ENCODE assay signal across 21 cellular contexts in genomic region chr5:135323701-135324132, GRCh38.
DNase-seq lines count a peak whose midpoint lies in the region; ATAC-seq, FAIRE-seq and TF ChIP-seq lines count a peak whose summit lies in the region.
"Had no signal": no experiment of that assay in that cellular context is flagged by ENCODE, and none has a peak within 500 bp of the region (broad histone marks: within the 10 kb centered on the region; RNA-seq: fewer than 3 reads in every experiment).

No MANE protein-coding gene starts in this region.

- H3K9me3 ChIP-seq in RWPE2 (ENCODE audit: severe bottlenecking) (no peaks in the 10 kb centered on the region), HepG2 (ENCODE audit: low read length) (no peaks in the 10 kb centered on the region)

- CTCF ChIA-PET in HepG2 (lab: Yijun Ruan, JAX; ENCODE audit: low intra/inter-chr PET ratio, low total read pairs): no interaction called here

- no peak for TF ChIP-seq CTCF in 22Rv1 (IDR thresholded peaks at IDR 0.05)
- no peak for TF ChIP-seq CTCF in RWPE2 (IDR thresholded peaks at IDR 0.05; ENCODE audit: poor library complexity, severe bottlenecking)
- TF ChIP-seq CTCF in HepG2 (CRISPR knock-in tag; IDR thresholded peaks at IDR 0.05): no peak

- no peaks in the 10 kb centered on the region for H3K4me1 ChIP-seq in RWPE2 (ENCODE audit: insufficient read depth, poor library complexity, severe bottlenecking)
- peaks cover 76% of the 10 kb centered on the region for H3K4me1 ChIP-seq in HepG2 (ENCODE audit: insufficient read depth, low read length)

- in situ Hi-C loops in HepG2 (cut with HindIII; ENCODE audit: extremely low pct_ligation_motif_present, low pct_unique_long_range_greater_than_20kb): no loop called here

- no peak for FAIRE-seq in HepG2 (lab: Jason Lieb, UNC)
- FAIRE-seq: GM12878, GM19239 had no signal

- peak overlapping the region; percentile 63 for H3K4me2 ChIP-seq in HepG2 (ENCODE audit: low read depth, low read length)
- H3K4me2 ChIP-seq: GM23338 had no signal

- BruUV-seq in HepG2 (replicated peaks; lab: Mats Ljungman, UMichigan): no TSS peak

- H3K27me3 ChIP-seq in RWPE2 (ENCODE audit: insufficient read depth, poor library complexity, severe bottlenecking) (no peaks in the 10 kb centered on the region), HepG2 (ENCODE audit: control insufficient read depth in 1 of 2, insufficient read depth in 2 of 2, low read length in 2 of 2) (no peaks in the 10 kb centered on the region)

- TF ChIP-seq EP300 in HepG2 (IDR thresholded peaks at IDR 0.05; ENCODE audit: low read depth in 2 of 2, low read length in 2 of 2) (peak in 1 of 2 experiments; percentile 38; a peak in 1 of 4 replicates), HepG2 (CRISPR knock-in tag; IDR thresholded peaks at IDR 0.05; ENCODE audit: borderline replicate concordance) (no peak)

- intact Hi-C loops in HepG2 (cut with micrococcal nuclease; ENCODE audit: unreplicated experiment): loop anchor here (10.0 kb wide), 1 partner anchor 111 kb away; no protein-coding TSS in a partner anchor

- H3K36me3 ChIP-seq in RWPE2 (ENCODE audit: low read depth): no peaks in the 10 kb centered on the region
- H3K36me3 ChIP-seq in HepG2 (replicated peaks in 1 of 2; ENCODE audit: control insufficient read depth in 1 of 2, insufficient read depth in 2 of 2, low read length in 2 of 2): no peaks in the 10 kb centered on the region

- ATAC-seq in activated CD4-positive, CD25-positive, alpha-beta regulatory T cell treated with anti-CD3 and anti-CD28 coated beads, Interleukin-2, amount 50 U/mL, for 24 hours: no peak
- ATAC-seq in RWPE2 (ENCODE audit: low read depth): no peak
- peak; percentile 20 for ATAC-seq in HepG2
- ATAC-seq: GM12878, GM23338 had no signal

- H3K4me3 ChIP-seq in RWPE2 (ENCODE audit: severe bottlenecking) (no peak overlapping the region), HepG2 (replicated peaks in 1 of 3; ENCODE audit: insufficient read depth in 1 of 3, low read depth in 2 of 3, low read length in 3 of 3) (peak overlapping the region; percentile 14 to 54 (median 34); a peak in 4 of 6 replicates)
- H3K4me3 ChIP-seq: GM12878, GM23338 had no signal

- peak overlapping the region; percentile 22; the same call in 1 of the 2 replicates for H3K27ac ChIP-seq in 22Rv1
- H3K27ac ChIP-seq in RWPE2 (ENCODE audit: poor library complexity, severe bottlenecking): no peak overlapping the region
- H3K27ac ChIP-seq in HepG2 (ENCODE audit: extremely low read length, insufficient read depth, low read length): no peak overlapping the region

- TF ChIP-seq RAD21 in HepG2 (CRISPR knock-in tag; IDR thresholded peaks at IDR 0.05): no peak

- H4K20me1 ChIP-seq in HepG2 (ENCODE audit: insufficient read depth, low read length): no peaks in the 10 kb centered on the region

- no peaks in the 10 kb centered on the region for H3K79me2 ChIP-seq in HepG2 (ENCODE audit: insufficient read depth, low read length)

- peak overlapping the region; percentile 5; the same call in 1 of the 2 replicates for H3K9ac ChIP-seq in HepG2 (ENCODE audit: insufficient read depth, low read depth, low read length)

- peak; percentile 24 for DNase-seq in activated CD4-positive, CD25-positive, alpha-beta regulatory T cell treated with anti-CD3 and anti-CD28 coated beads, Interleukin-2, amount 50 U/mL, for 72 hours
- DNase-seq in RWPE2 (ENCODE audit: low spot score) (peak; percentile 53), HepG2 (ENCODE audit: low spot score) (peak; percentile 41), foreskin melanocyte (no peak), EL (no peak), GM19240 (ENCODE audit: insufficient read length, low spot score) (no peak)
- DNase-seq: 8988T; CD4-positive, CD25-positive, alpha-beta regulatory T cell; HCEC 1CT; KG1; MV-4-11; NCI-H1694 treated with DMSO at 0.1 percent for 48 hours; NCI-H510A; NCI-H748 treated with DMSO at 0.1 percent for 48 hours; OCI-M1; SIG-M5 had no signal

- no peak for TF ChIP-seq POLR2A in HepG2 (IDR thresholded peaks at IDR 0.05; ENCODE audit: insufficient read depth in 1 of 2, low read depth in 2 of 2, low read length in 2 of 2)

- POLR2A ChIA-PET in HepG2 (lab: Yijun Ruan, JAX): interaction anchor here (1.3 kb wide), 1 partner anchor 61 kb away, joined by 5 read pairs; no protein-coding TSS in a partner anchor

- H2AFZ ChIP-seq in HepG2 (ENCODE audit: low read length): no peak overlapping the region
- H2AFZ ChIP-seq: GM23338 had no signal

- no CpG with 5 or more reads among the region's 8 CpGs for WGBS in HepG2 (ENCODE audit: low lambda C conversion rate)

TF ChIP-seq in HepG2, 621 proteins besides CTCF, POLR2A, EP300 and RAD21 (continues in another document):
- TF ChIP-seq GATAD2A (CRISPR knock-in tag; IDR thresholded peaks at IDR 0.05) (0 out of 2 replicates have a peak, but pooled peaks have one; percentile 49), ZNF296 (CRISPR knock-in tag; conservative IDR thresholded peaks at IDR 0.05) (0 out of 2 replicates have a peak, but pooled peaks have one; percentile 65), SAP130 (CRISPR knock-in tag; IDR thresholded peaks at IDR 0.05; ENCODE audit: low read depth) (peak; percentile 60), CBX1 (IDR thresholded peaks at IDR 0.05; ENCODE audit: low read depth) (no peak), ZBTB7B (CRISPR knock-in tag; IDR thresholded peaks at IDR 0.05) (peak; percentile 51; the same call in 1 of the 2 replicates)
- TF ChIP-seq, protein P1, sequence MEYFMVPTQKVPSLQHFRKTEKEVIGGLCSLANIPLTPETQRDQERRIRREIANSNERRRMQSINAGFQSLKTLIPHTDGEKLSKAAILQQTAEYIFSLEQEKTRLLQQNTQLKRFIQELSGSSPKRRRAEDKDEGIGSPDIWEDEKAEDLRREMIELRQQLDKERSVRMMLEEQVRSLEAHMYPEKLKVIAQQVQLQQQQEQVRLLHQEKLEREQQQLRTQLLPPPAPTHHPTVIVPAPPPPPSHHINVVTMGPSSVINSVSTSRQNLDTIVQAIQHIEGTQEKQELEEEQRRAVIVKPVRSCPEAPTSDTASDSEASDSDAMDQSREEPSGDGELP (IDR thresholded peaks at IDR 0.05; ENCODE audit: borderline replicate concordance, low read depth): peak; percentile 51; the same call in 1 of the 2 replicates
- TF ChIP-seq, protein P2, sequence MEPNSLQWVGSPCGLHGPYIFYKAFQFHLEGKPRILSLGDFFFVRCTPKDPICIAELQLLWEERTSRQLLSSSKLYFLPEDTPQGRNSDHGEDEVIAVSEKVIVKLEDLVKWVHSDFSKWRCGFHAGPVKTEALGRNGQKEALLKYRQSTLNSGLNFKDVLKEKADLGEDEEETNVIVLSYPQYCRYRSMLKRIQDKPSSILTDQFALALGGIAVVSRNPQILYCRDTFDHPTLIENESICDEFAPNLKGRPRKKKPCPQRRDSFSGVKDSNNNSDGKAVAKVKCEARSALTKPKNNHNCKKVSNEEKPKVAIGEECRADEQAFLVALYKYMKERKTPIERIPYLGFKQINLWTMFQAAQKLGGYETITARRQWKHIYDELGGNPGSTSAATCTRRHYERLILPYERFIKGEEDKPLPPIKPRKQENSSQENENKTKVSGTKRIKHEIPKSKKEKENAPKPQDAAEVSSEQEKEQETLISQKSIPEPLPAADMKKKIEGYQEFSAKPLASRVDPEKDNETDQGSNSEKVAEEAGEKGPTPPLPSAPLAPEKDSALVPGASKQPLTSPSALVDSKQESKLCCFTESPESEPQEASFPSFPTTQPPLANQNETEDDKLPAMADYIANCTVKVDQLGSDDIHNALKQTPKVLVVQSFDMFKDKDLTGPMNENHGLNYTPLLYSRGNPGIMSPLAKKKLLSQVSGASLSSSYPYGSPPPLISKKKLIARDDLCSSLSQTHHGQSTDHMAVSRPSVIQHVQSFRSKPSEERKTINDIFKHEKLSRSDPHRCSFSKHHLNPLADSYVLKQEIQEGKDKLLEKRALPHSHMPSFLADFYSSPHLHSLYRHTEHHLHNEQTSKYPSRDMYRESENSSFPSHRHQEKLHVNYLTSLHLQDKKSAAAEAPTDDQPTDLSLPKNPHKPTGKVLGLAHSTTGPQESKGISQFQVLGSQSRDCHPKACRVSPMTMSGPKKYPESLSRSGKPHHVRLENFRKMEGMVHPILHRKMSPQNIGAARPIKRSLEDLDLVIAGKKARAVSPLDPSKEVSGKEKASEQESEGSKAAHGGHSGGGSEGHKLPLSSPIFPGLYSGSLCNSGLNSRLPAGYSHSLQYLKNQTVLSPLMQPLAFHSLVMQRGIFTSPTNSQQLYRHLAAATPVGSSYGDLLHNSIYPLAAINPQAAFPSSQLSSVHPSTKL (CRISPR knock-in tag; IDR thresholded peaks at IDR 0.05): peak; percentile 54
- TF ChIP-seq, protein P3, sequence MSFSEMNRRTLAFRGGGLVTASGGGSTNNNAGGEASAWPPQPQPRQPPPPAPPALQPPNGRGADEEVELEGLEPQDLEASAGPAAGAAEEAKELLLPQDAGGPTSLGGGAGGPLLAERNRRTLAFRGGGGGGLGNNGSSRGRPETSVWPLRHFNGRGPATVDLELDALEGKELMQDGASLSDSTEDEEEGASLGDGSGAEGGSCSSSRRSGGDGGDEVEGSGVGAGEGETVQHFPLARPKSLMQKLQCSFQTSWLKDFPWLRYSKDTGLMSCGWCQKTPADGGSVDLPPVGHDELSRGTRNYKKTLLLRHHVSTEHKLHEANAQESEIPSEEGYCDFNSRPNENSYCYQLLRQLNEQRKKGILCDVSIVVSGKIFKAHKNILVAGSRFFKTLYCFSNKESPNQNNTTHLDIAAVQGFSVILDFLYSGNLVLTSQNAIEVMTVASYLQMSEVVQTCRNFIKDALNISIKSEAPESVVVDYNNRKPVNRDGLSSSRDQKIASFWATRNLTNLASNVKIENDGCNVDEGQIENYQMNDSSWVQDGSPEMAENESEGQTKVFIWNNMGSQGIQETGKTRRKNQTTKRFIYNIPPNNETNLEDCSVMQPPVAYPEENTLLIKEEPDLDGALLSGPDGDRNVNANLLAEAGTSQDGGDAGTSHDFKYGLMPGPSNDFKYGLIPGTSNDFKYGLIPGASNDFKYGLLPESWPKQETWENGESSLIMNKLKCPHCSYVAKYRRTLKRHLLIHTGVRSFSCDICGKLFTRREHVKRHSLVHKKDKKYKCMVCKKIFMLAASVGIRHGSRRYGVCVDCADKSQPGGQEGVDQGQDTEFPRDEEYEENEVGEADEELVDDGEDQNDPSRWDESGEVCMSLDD (CRISPR knock-in tag; IDR thresholded peaks at IDR 0.05; ENCODE audit: borderline replicate concordance): no peak
- TF ChIP-seq, protein P4, sequence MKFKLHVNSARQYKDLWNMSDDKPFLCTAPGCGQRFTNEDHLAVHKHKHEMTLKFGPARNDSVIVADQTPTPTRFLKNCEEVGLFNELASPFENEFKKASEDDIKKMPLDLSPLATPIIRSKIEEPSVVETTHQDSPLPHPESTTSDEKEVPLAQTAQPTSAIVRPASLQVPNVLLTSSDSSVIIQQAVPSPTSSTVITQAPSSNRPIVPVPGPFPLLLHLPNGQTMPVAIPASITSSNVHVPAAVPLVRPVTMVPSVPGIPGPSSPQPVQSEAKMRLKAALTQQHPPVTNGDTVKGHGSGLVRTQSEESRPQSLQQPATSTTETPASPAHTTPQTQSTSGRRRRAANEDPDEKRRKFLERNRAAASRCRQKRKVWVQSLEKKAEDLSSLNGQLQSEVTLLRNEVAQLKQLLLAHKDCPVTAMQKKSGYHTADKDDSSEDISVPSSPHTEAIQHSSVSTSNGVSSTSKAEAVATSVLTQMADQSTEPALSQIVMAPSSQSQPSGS (CRISPR knock-in tag; IDR thresholded peaks at IDR 0.05): no peak

Comparison
In these comparisons a context has a peak if more than half of its experiments do, and no peak if none do; other contexts are left out.
1. DNase-seq: peak in activated CD4-positive, CD25-positive, alpha-beta regulatory T cell treated with anti-CD3 and anti-CD28 coated beads, Interleukin-2, amount 50 U/mL, for 72 hours (single experiment), RWPE2 (single experiment) and HepG2 (single experiment); none in foreskin melanocyte (single experiment), EL (single experiment) and GM19240 (single experiment).